In the genomic region with DNA sequence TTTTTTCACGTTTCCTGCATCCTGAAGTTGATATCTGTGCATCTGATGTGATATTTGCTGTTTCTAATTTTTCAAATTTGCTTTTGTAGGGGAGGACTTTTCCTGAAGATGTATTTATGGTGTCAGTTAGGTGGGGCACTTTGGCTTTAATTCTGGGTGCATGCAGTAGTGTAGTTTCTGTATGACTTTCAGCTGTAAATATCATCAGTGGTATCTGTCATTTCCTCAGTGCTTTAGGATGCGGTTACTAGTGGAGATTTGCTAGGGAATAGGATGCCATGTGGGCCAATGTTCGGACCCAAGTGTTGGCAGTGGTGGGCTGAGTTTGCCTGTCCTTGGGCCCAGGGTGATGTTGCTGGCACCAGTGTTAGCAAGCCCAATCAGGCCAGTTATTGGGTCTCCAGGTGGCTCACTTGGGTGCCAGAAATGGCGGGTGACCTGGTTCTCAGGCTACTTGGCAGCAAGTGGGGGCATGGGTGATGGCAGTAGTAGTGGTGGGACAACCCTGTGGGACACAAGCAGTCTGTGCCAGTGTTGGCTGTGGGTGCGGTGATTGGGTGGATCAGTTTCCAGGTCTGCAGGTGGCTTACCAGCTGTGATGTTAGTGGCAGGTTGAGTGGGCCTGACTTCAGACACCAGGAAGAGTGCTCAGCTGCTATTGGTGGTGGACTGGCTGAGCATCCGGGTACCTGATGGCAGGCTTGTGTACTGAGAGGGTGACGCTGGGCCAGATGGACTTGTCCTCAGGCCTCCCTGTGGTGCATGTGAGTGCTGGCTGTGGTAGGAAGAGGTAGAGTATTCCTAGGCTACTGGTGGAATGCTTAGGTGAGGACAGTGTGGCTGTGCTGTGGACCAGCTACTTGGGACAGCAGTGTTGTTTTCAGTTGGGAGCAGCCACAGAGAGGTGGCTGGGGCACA, we compare ENCODE assay signal across 17 cellular contexts. TPM values are rescaled to one million over a fixed set of nuclear protein-coding genes. Genes with fewer than 3 reads are reported as not detected.
DNase-seq lines count a peak whose midpoint lies in the region; ATAC-seq, FAIRE-seq and TF ChIP-seq lines count a peak whose summit lies in the region.
"Had no signal": no experiment of that assay in that cellular context is flagged by ENCODE, and none has a peak within 500 bp of the region (broad histone marks: within the 10 kb centered on the region; RNA-seq: fewer than 3 reads in every experiment).

No MANE protein-coding gene starts in this region.

- H3K9me3 ChIP-seq in Caco-2: no peaks in the 10 kb centered on the region
- H3K9me3 ChIP-seq in kidney (ENCODE audit: control insufficient read depth in 1 of 2, low read length in 2 of 2): no peaks in the 10 kb centered on the region
- H3K9me3 ChIP-seq in gastrocnemius medialis: peaks cover 0 to 3% (median 0%) of the 10 kb centered on the region in 3 donors

- FAIRE-seq in kidney (lab: Jason Lieb, UNC): no peak

- 0 out of 2 replicates have a peak, but pooled peaks cover 8% of the 10 kb centered on the region for H3K79me2 ChIP-seq in GM23338 (replicated peaks; ENCODE audit: insufficient read depth)

- no peak overlapping the region for H3K27ac ChIP-seq in kidney (ENCODE audit: low read depth in 2 of 2, low read length in 2 of 2)
- peak overlapping the region; percentile 90 to 93 (median 90) for H3K27ac ChIP-seq in gastrocnemius medialis
- H3K27ac ChIP-seq in GM23338 (ENCODE audit: low read depth): no peak overlapping the region
- H3K27ac ChIP-seq: BLaER1 had no signal

- H3K9me3 Mint-ChIP-seq in Caco-2 (ENCODE audit: unreplicated experiment) (no peaks in the 10 kb centered on the region), GM23338 (peaks cover 4% of the 10 kb centered on the region; the same call in 2 of the 3 replicates)
- peaks cover 34% of the 10 kb centered on the region for H3K9me3 Mint-ChIP-seq in activated CD8-positive, alpha-beta T cell treated with anti-CD3 and anti-CD28 coated beads, Interleukin-2, amount 10 ng/mL, durations not matched to agents 7 days and 5 days (ENCODE audit: insufficient read depth)
- H3K9me3 Mint-ChIP-seq: dendritic cell treated with granulocyte-macrophage colony-stimulating factor and Interleukin-4, amounts not matched to agents 40 ng/mL and 50 ng/mL, for 4 days had no signal

- no peak overlapping the region for H3K4me3 Mint-ChIP-seq in Caco-2 (ENCODE audit: unreplicated experiment)
- H3K4me3 Mint-ChIP-seq in activated CD8-positive, alpha-beta T cell treated with anti-CD3 and anti-CD28 coated beads, Interleukin-2, amount 10 ng/mL, durations not matched to agents 7 days and 5 days: no peak overlapping the region
- no peak overlapping the region for H3K4me3 Mint-ChIP-seq in GM23338
- H3K4me3 Mint-ChIP-seq: dendritic cell treated with granulocyte-macrophage colony-stimulating factor and Interleukin-4, amounts not matched to agents 40 ng/mL and 50 ng/mL, for 4 days; neural crest cell had no signal

- H3K9me2 ChIP-seq in GM23338 (ENCODE audit: insufficient read depth): no peaks in the 10 kb centered on the region

- no peak for TF ChIP-seq POLR2A in gastrocnemius medialis (IDR thresholded peaks at IDR 0.05)

- H3K36me3 Mint-ChIP-seq in Caco-2 (ENCODE audit: insufficient read depth, unreplicated experiment) (peaks cover 95% of the 10 kb centered on the region), GM23338 (ENCODE audit: low read depth) (peaks cover 47% of the 10 kb centered on the region)
- H3K36me3 Mint-ChIP-seq in activated CD8-positive, alpha-beta T cell treated with anti-CD3 and anti-CD28 coated beads, Interleukin-2, amount 10 ng/mL, durations not matched to agents 7 days and 5 days (ENCODE audit: low read depth): peaks cover 97% of the 10 kb centered on the region

- H3K27ac Mint-ChIP-seq in Caco-2 (ENCODE audit: unreplicated experiment) (peak overlapping the region; percentile 29), GM23338 (no peak overlapping the region)
- H3K27ac Mint-ChIP-seq in activated CD8-positive, alpha-beta T cell treated with anti-CD3 and anti-CD28 coated beads, Interleukin-2, amount 10 ng/mL, durations not matched to agents 7 days and 5 days: peak overlapping the region; percentile 71
- H3K27ac Mint-ChIP-seq: dendritic cell treated with granulocyte-macrophage colony-stimulating factor and Interleukin-4, amounts not matched to agents 40 ng/mL and 50 ng/mL, for 4 days had no signal

- intact Hi-C loops in Caco-2 (cut with micrococcal nuclease; ENCODE audit: unreplicated experiment): no loop called here
- intact Hi-C loops in kidney (cut with DNase I): no loop called here
- intact Hi-C loops in gastrocnemius medialis (cut with DNase I; ENCODE audit: low total_unique reads): loop anchor here (1.0 kb wide), 2 partner anchors 25 to 660 kb away; partner anchors contain the start of gene CD55

- H3F3A ChIP-seq in GM23338 (replicated peaks; ENCODE audit: low read depth): no peaks in the 10 kb centered on the region

- no peaks in the 10 kb centered on the region; the same call in 1 of the 2 replicates for H3K36me3 ChIP-seq in Caco-2 (ENCODE audit: control insufficient read depth, insufficient read depth, low read length)
- H3K36me3 ChIP-seq in kidney (ENCODE audit: control insufficient read depth in 1 of 2, insufficient read depth in 2 of 2, low read length in 2 of 2): no peaks in the 10 kb centered on the region
- peaks cover 0 to 19% of the 10 kb centered on the region in 2 donors for H3K36me3 ChIP-seq in gastrocnemius medialis
- peaks cover 8% of the 10 kb centered on the region; the same call in 1 of the 2 replicates for H3K36me3 ChIP-seq in GM23338 (ENCODE audit: insufficient read depth)

- CTCF ChIA-PET in Caco-2 (lab: Charles Lee): no interaction called here
- CTCF ChIA-PET in activated CD8-positive, alpha-beta T cell treated with anti-CD3 and anti-CD28 coated beads, Interleukin-2, amount 10 ng/mL, durations not matched to agents 7 days and 5 days (lab: Charles Lee): interaction anchor here (1.1 to 2.0 kb wide), 2 partner anchors 9 to 17 kb away, joined by 3 to 10 read pairs; no protein-coding TSS in a partner anchor

- peaks cover 25% of the 10 kb centered on the region for H3K4me1 Mint-ChIP-seq in Caco-2 (ENCODE audit: low read depth, unreplicated experiment)
- peaks cover 86% of the 10 kb centered on the region for H3K4me1 Mint-ChIP-seq in activated CD8-positive, alpha-beta T cell treated with anti-CD3 and anti-CD28 coated beads, Interleukin-2, amount 10 ng/mL, durations not matched to agents 7 days and 5 days (ENCODE audit: low read depth)
- peaks cover 7% of the 10 kb centered on the region; the same call in 2 of the 3 replicates for H3K4me1 Mint-ChIP-seq in GM23338

- H4K20me1 ChIP-seq in GM23338 (replicated peaks; ENCODE audit: insufficient read depth): no peaks in the 10 kb centered on the region
- H4K20me1 ChIP-seq: BLaER1 had no signal

- H3K4me1 ChIP-seq in Caco-2 (no peaks in the 10 kb centered on the region), kidney (ENCODE audit: control insufficient read depth in 1 of 2, insufficient read depth in 1 of 2, low read depth in 1 of 2, low read length in 2 of 2) (no peaks in the 10 kb centered on the region), gastrocnemius medialis (peaks cover 29 to 41% of the 10 kb centered on the region in 2 donors), GM23338 (ENCODE audit: insufficient read depth) (no peaks in the 10 kb centered on the region; the same call in 1 of the 2 replicates)
- H3K4me1 ChIP-seq: ascending aorta, BLaER1 had no signal

- H3K4me3 ChIP-seq in Caco-2 (ENCODE audit: low read depth, low read length): no peak overlapping the region
- H3K4me3 ChIP-seq in kidney (ENCODE audit: low read length in 2 of 2): no peak overlapping the region
- H3K4me3 ChIP-seq in gastrocnemius medialis: no peak overlapping the region
- no peak overlapping the region for H3K4me3 ChIP-seq in GM23338
- H3K4me3 ChIP-seq: ascending aorta, BLaER1 had no signal

- in situ Hi-C loops in gastrocnemius medialis (cut with MboI; ENCODE audit: low sequenced_read_pairs in 4 of 4): loop anchor here in 1 of 4 donors (25.0 kb wide), 1 partner anchor 634 kb away; no protein-coding TSS in a partner anchor

- H3K9ac ChIP-seq in kidney (ENCODE audit: low read length in 2 of 2): no peak overlapping the region
- H3K9ac ChIP-seq: BLaER1 had no signal

- H3K27me3 Mint-ChIP-seq in Caco-2 (ENCODE audit: insufficient read depth, unreplicated experiment): no peaks in the 10 kb centered on the region
- H3K27me3 Mint-ChIP-seq in activated CD8-positive, alpha-beta T cell treated with anti-CD3 and anti-CD28 coated beads, Interleukin-2, amount 10 ng/mL, durations not matched to agents 7 days and 5 days (ENCODE audit: low read depth): no peaks in the 10 kb centered on the region
- H3K27me3 Mint-ChIP-seq in GM23338 (ENCODE audit: insufficient read depth, low read depth, poor library complexity): peaks cover 1% of the 10 kb centered on the region
- H3K27me3 Mint-ChIP-seq: dendritic cell treated with granulocyte-macrophage colony-stimulating factor and Interleukin-4, amounts not matched to agents 40 ng/mL and 50 ng/mL, for 4 days had no signal

- BruUV-seq in Caco-2 (replicated peaks; lab: Mats Ljungman, UMichigan): no TSS peak

- H3K4me2 ChIP-seq in GM23338: no peak overlapping the region
- H3K4me2 ChIP-seq: BLaER1 had no signal

- TF ChIP-seq CTCF in Caco-2 (IDR thresholded peaks at IDR 0.05; ENCODE audit: insufficient read depth in 1 of 2, low read depth in 1 of 2, low read length in 1 of 2, severe bottlenecking in 1 of 2, unreplicated experiment in 1 of 2) (no peak), kidney (IDR thresholded peaks at IDR 0.05; ENCODE audit: borderline replicate concordance, extremely low read depth, insufficient read depth) (no peak), gastrocnemius medialis (IDR thresholded peaks at IDR 0.05 in 4 of 5, conservative IDR thresholded peaks at IDR 0.05 in 1 of 5) (no peak), GM23338 (conservative IDR thresholded peaks at IDR 0.05; ENCODE audit: low read depth in 2 of 2) (no peak)

- DNase-seq in Caco-2: no peak
- no peak for DNase-seq in activated CD8-positive, alpha-beta T cell treated with anti-CD3 and anti-CD28 coated beads, Interleukin-2, amount 10 ng/mL, durations not matched to agents 7 days and 5 days
- peak; percentile 48 for DNase-seq in kidney
- no peak for DNase-seq in gastrocnemius medialis
- no peak for DNase-seq in NCI-H1048 (lab: John Stamatoyannopoulos, UW)
- DNase-seq in GM23338 (ENCODE audit: low spot score): no peak
- DNase-seq: DMS79 treated with DMSO at 0.1 percent for 48 hours; H7; NCI-H2081; NCI-H526 treated with DMSO at 0.1 percent for 48 hours; stimulated activated naive CD4-positive, alpha-beta T cell treated with Interleukin-2 at 50 U/mL for 16 hours had no signal

- peak; percentile 34 for ATAC-seq in activated CD8-positive, alpha-beta T cell treated with anti-CD3 and anti-CD28 coated beads, Interleukin-2, amount 10 ng/mL, durations not matched to agents 7 days and 5 days
- ATAC-seq in gastrocnemius medialis (peak in 1 of 2 donors; percentile 73), GM23338 (no peak; the same call in 2 of the 3 replicates), GM18517 (IDR thresholded peaks at IDR 0.05; ENCODE audit: unreplicated experiment) (no peak)
- ATAC-seq: Panc1 had no signal

- H2AFZ ChIP-seq in GM23338: no peak overlapping the region

- POLR2A ChIA-PET in Caco-2 (lab: Charles Lee): no interaction called here
- POLR2A ChIA-PET in activated CD8-positive, alpha-beta T cell treated with anti-CD3 and anti-CD28 coated beads, Interleukin-2, amount 10 ng/mL, durations not matched to agents 7 days and 5 days (lab: Charles Lee): interaction anchor here (2.2 kb wide), 1 partner anchor 9 kb away, joined by 7 read pairs; no protein-coding TSS in a partner anchor

- H3K27me3 ChIP-seq in Caco-2 (replicated peaks; ENCODE audit: control insufficient read depth, insufficient read depth, low read length) (no peaks in the 10 kb centered on the region), gastrocnemius medialis (no peaks in the 10 kb centered on the region), GM23338 (ENCODE audit: insufficient read depth) (no peaks in the 10 kb centered on the region)
- H3K27me3 ChIP-seq: ascending aorta, BLaER1 had no signal

RNA-seq across cellular contexts. Expression of gene CD55, which starts 24.4 kb away (rescaled TPM):
- total RNA-seq in Caco-2 (2022): 195 and 197 TPM in 2 replicates
- total RNA-seq in activated CD8-positive, alpha-beta T cell treated with anti-CD3 and anti-CD28 coated beads, Interleukin-2, amount 10 ng/mL, durations not matched to agents 7 days and 5 days: 10 to 100 TPM; 82.1 to 85.5 TPM
- total RNA-seq in kidney: 69.5 TPM
- polyA plus RNA-seq in kidney (ENCODE audit: insufficient read depth, low read depth, low replicate concordance): 28.8 TPM
- 100 to 1,000 TPM in 2 of 4 donors, 10 to 100 TPM in 2; 75.2 to 428 (median 110) TPM for total RNA-seq in gastrocnemius medialis
- total RNA-seq in GM23338 (2014; rRNA removed; shearing (Covaris generic)): 17.6 and 18.5 TPM in 2 replicates
- 13.6 and 16.7 TPM in 2 replicates for polyA plus RNA-seq in GM23338 (2016; fragmentation: Nextera tagmentation; extraction: Ambion mirVana)

Comparison
In these comparisons a context has a peak if more than half of its experiments do, and no peak if none do; other contexts are left out.
1. H3K27ac ChIP-seq: peak in gastrocnemius medialis (4 of 4); none in kidney (0 of 2) and GM23338 (single experiment).